ENCODE assay signal across 22 cellular contexts in genomic region chr13:61913183-61913582, GRCh38.
"Had no signal": no experiment of that assay in that cellular context is flagged by ENCODE, and none has a peak within 500 bp of the region (broad histone marks: within the 10 kb centered on the region; RNA-seq: fewer than 3 reads in every experiment).

No MANE protein-coding gene starts in this region.

- H3K27ac ChIP-seq: breast epithelium, RWPE1, SJSA1 had no signal

- H3K36me3 ChIP-seq: breast epithelium, SJSA1 had no signal

- H3K4me1 ChIP-seq: breast epithelium, SJSA1 had no signal

- FAIRE-seq: K562 had no signal

- H3K9me3 ChIP-seq: breast epithelium, SJSA1 had no signal

- H3K27me3 ChIP-seq: breast epithelium, SJSA1 had no signal

- DNase-seq: activated CD4-positive, alpha-beta T cell treated with anti-CD3 and anti-CD28 coated beads for 4 hours; activated CD8-positive, alpha-beta memory T cell treated with anti-CD3 and anti-CD28 coated beads, Interleukin-2, amount 50 U/mL, for 4 hours; activated CD8-positive, alpha-beta T cell treated with anti-CD3 and anti-CD28 coated beads for 36 hours; activated gamma-delta T cell treated with Interleukin-2 at 50 U/mL for 16 hours; activated naive CD4-positive, alpha-beta T cell treated with anti-CD3 and anti-CD28 coated beads, Interleukin-2, amount 10 ng/mL, durations not matched to agents 7 days and 5 days; activated naive CD8-positive, alpha-beta T cell treated with anti-CD3 and anti-CD28 coated beads for 36 hours; activated T-cell treated with anti-CD3 and anti-CD28 coated beads, Interleukin-2, amount 50 U/mL, for 72 hours; central memory CD4-positive, alpha-beta T cell; Karpas-422; NCI-H1092; NCI-H2171 treated with DMSO at 0.1 percent for 48 hours; NCI-H345; NCI-H510A; NCI-H526 treated with DMSO at 0.1 percent for 48 hours; NCI-H82; OCI-M1; Right ventricle myocardium superior; SW 1271 had no signal

- H3K4me3 ChIP-seq: breast epithelium, K562, SJSA1 had no signal
